ENCODE assay signal across 31 cellular contexts in genomic region chr11:117902001-117902855, GRCh38. TPM values are rescaled to one million over a fixed set of nuclear protein-coding genes. Genes with fewer than 3 reads are reported as not detected.
"Had no signal": no experiment of that assay in that cellular context is flagged by ENCODE, and none has a peak within 500 bp of the region (broad histone marks: within the 10 kb centered on the region; RNA-seq: fewer than 3 reads in every experiment).

No MANE protein-coding gene starts in this region.

- H3K36me3 ChIP-seq: gastroesophageal sphincter, right lobe of liver, vagina had no signal

- H3K36me3 Mint-ChIP-seq: activated naive CD4-positive, alpha-beta T cell treated with anti-CD3 and anti-CD28 coated beads, Interleukin-2, amount 50 U/mL, for 72 hours; immature natural killer cell; stimulated activated memory B cell treated with anti-CD40 and anti-IgM and Interleukin-4, amounts not matched to agents 10 μg/mL and 1 μg/mL and 100 μg/mL, for 72 hours; type B pancreatic cell had no signal

- H3K9me3 ChIP-seq: gastroesophageal sphincter, mucosa of descending colon, right lobe of liver, vagina had no signal

- DNase-seq: activated B cell treated with CpG ODN at 0.5 μM for 24 hours; activated CD8-positive, alpha-beta T cell treated with anti-CD3 and anti-CD28 coated beads, Interleukin-2, amount 10 ng/mL, durations not matched to agents 7 days and 5 days; activated naive CD4-positive, alpha-beta T cell; anterior cingulate cortex; effector memory CD8-positive, alpha-beta T cell; hypothalamus; immature natural killer cell; mucosa of descending colon; occipital lobe; small intestine; stimulated activated CD4-positive, alpha-beta T cell treated with anti-CD3 and anti-CD28 coated beads, Interleukin-1b, Interleukin-23, amount 100 ng/mL, for 48 hours; stimulated activated CD4-positive, alpha-beta T cell treated with anti-CD3 and anti-CD28 coated beads, Interleukin-4, amount 100 ng/mL, for 4 hours; stimulated activated CD8-positive, alpha-beta memory T cell treated with anti-CD3 and anti-CD28 coated beads, Interleukin-4, amount 100 ng/mL, for 48 hours; stimulated activated naive CD8-positive, alpha-beta T cell treated with anti-CD3 and anti-CD28 coated beads, Interleukin-15, amount 100 ng/mL, for 72 hours; substantia nigra; T-helper 1 cell had no signal

- H3K4me1 ChIP-seq: right lobe of liver had no signal

- H3K4me3 ChIP-seq: dorsolateral prefrontal cortex, gastroesophageal sphincter, mucosa of descending colon, right lobe of liver, vagina had no signal

- H3K27ac Mint-ChIP-seq: activated B cell treated with CpG ODN at 0.5 μM for 24 hours; activated CD8-positive, alpha-beta T cell treated with anti-CD3 and anti-CD28 coated beads, Interleukin-2, amount 10 ng/mL, durations not matched to agents 7 days and 5 days; activated naive CD4-positive, alpha-beta T cell treated with anti-CD3 and anti-CD28 coated beads, Interleukin-2, amount 50 U/mL, for 72 hours; effector memory CD8-positive, alpha-beta T cell; immature natural killer cell; stimulated activated memory B cell treated with anti-CD40 and anti-IgM and Interleukin-4, amounts not matched to agents 10 μg/mL and 1 μg/mL and 100 μg/mL, for 72 hours; stimulated activated naive CD8-positive, alpha-beta T cell treated with anti-CD3 and anti-CD28 coated beads, Interleukin-15, amount 100 ng/mL, for 72 hours; T-helper 2 cell treated with Interferon-gamma antibody and Interleukin-4, amounts not matched to agents 5 μg/mL and 100 μg/mL, for 36 hours; type B pancreatic cell had no signal

- ATAC-seq: activated CD8-positive, alpha-beta T cell treated with anti-CD3 and anti-CD28 coated beads, Interleukin-2, amount 10 ng/mL, durations not matched to agents 7 days and 5 days; activated naive CD4-positive, alpha-beta T cell treated with anti-CD3 and anti-CD28 coated beads, Interleukin-2, amount 50 U/mL, for 72 hours; effector memory CD8-positive, alpha-beta T cell; gastroesophageal sphincter; mucosa of descending colon; right lobe of liver; stimulated activated memory B cell treated with anti-CD40 and anti-IgM and Interleukin-4, amounts not matched to agents 10 μg/mL and 1 μg/mL and 100 μg/mL, for 72 hours; stimulated activated naive CD8-positive, alpha-beta T cell treated with anti-CD3 and anti-CD28 coated beads, Interleukin-15, amount 100 ng/mL, for 72 hours had no signal

- H3K4me3 Mint-ChIP-seq: activated B cell treated with CpG ODN at 0.5 μM for 24 hours; activated CD8-positive, alpha-beta T cell treated with anti-CD3 and anti-CD28 coated beads, Interleukin-2, amount 10 ng/mL, durations not matched to agents 7 days and 5 days; effector memory CD8-positive, alpha-beta T cell; immature natural killer cell; stimulated activated memory B cell treated with anti-CD40 and anti-IgM and Interleukin-4, amounts not matched to agents 10 μg/mL and 1 μg/mL and 100 μg/mL, for 72 hours; stimulated activated naive CD8-positive, alpha-beta T cell treated with anti-CD3 and anti-CD28 coated beads, Interleukin-15, amount 100 ng/mL, for 72 hours; T-helper 2 cell treated with Interferon-gamma antibody and Interleukin-4, amounts not matched to agents 5 μg/mL and 100 μg/mL, for 36 hours; type B pancreatic cell had no signal

- H3K27me3 Mint-ChIP-seq: activated B cell treated with CpG ODN at 0.5 μM for 24 hours; stimulated activated memory B cell treated with anti-CD40 and anti-IgM and Interleukin-4, amounts not matched to agents 10 μg/mL and 1 μg/mL and 100 μg/mL, for 72 hours had no signal

- H3K27me3 ChIP-seq: dorsolateral prefrontal cortex, gastroesophageal sphincter, right lobe of liver, vagina had no signal

- H3K27ac ChIP-seq: dorsolateral prefrontal cortex, gastroesophageal sphincter, right lobe of liver, vagina had no signal

- H3K4me1 Mint-ChIP-seq: immature natural killer cell had no signal

- H3K9me3 Mint-ChIP-seq: activated B cell treated with CpG ODN at 0.5 μM for 24 hours; activated naive CD4-positive, alpha-beta T cell treated with anti-CD3 and anti-CD28 coated beads, Interleukin-2, amount 50 U/mL, for 72 hours; effector memory CD8-positive, alpha-beta T cell; immature natural killer cell; stimulated activated memory B cell treated with anti-CD40 and anti-IgM and Interleukin-4, amounts not matched to agents 10 μg/mL and 1 μg/mL and 100 μg/mL, for 72 hours; stimulated activated naive CD8-positive, alpha-beta T cell treated with anti-CD3 and anti-CD28 coated beads, Interleukin-15, amount 100 ng/mL, for 72 hours; T-helper 2 cell treated with Interferon-gamma antibody and Interleukin-4, amounts not matched to agents 5 μg/mL and 100 μg/mL, for 36 hours; type B pancreatic cell had no signal

RNA-seq across cellular contexts. Expression of gene FXYD6, which starts 25.8 kb away (rescaled TPM):
- total RNA-seq: activated B cell treated with CpG ODN at 0.5 μM for 24 hours, bronchial epithelial cell, fibroblast of villous mesenchyme had no signal
- polyA plus RNA-seq: immature natural killer cell had no signal

RNA-seq across cellular contexts. Expression of gene TMPRSS13, which starts 27.0 kb away (rescaled TPM):
- total RNA-seq: fibroblast of lung, fibroblast of villous mesenchyme, kidney epithelial cell, myocyte, renal cortical epithelial cell had no signal
- polyA plus RNA-seq: fibroblast of lung, neural cell had no signal
